In genomic region chr11:122795281-122795680, GRCh38 we compare ENCODE assay signal across 26 cellular contexts. TPM values are rescaled to one million over a fixed set of nuclear protein-coding genes. Genes with fewer than 3 reads are reported as not detected.
A peak's percentile ranks its signal among the peaks of the same experiment; 100 is the strongest.
DNase-seq lines count a peak whose midpoint lies in the region; ATAC-seq and TF ChIP-seq lines count a peak whose summit lies in the region.
"Had no signal": no experiment of that assay in that cellular context is flagged by ENCODE, and none has a peak within 500 bp of the region (broad histone marks: within the 10 kb centered on the region; RNA-seq: fewer than 3 reads in every experiment).

No MANE protein-coding gene starts in this region.

- peaks cover 24% of the 10 kb centered on the region for H3K36me3 Mint-ChIP-seq in nephron progenitor cell (ENCODE audit: low read depth)
- peaks cover 58% of the 10 kb centered on the region for H3K36me3 Mint-ChIP-seq in stimulated activated effector memory CD8-positive, alpha-beta T cell treated with anti-CD3 and anti-CD28 coated beads, Interleukin-12 subunit alpha, Interleukin-12 subunit beta, amount 100 ng/mL, for 72 hours

- H3K27ac Mint-ChIP-seq in nephron progenitor cell, result peak overlapping the region; percentile 17
- H3K27ac Mint-ChIP-seq in stimulated activated effector memory CD8-positive, alpha-beta T cell treated with anti-CD3 and anti-CD28 coated beads, Interleukin-12 subunit alpha, Interleukin-12 subunit beta, amount 100 ng/mL, for 72 hours, result no peak overlapping the region

- no peak overlapping the region for H3K4me3 Mint-ChIP-seq in nephron progenitor cell
- H3K4me3 Mint-ChIP-seq in stimulated activated effector memory CD8-positive, alpha-beta T cell treated with anti-CD3 and anti-CD28 coated beads, Interleukin-12 subunit alpha, Interleukin-12 subunit beta, amount 100 ng/mL, for 72 hours, result no peak overlapping the region
- H3K4me3 Mint-ChIP-seq: CD14-positive monocyte; CD4-positive, alpha-beta memory T cell; CD4-positive, CD25-positive, alpha-beta regulatory T cell; CD8-positive, alpha-beta memory T cell had no signal

- no peak for TF ChIP-seq CTCF in nephron progenitor cell (IDR thresholded peaks at IDR 0.05)

- H3K27me3 Mint-ChIP-seq in nephron progenitor cell (ENCODE audit: low read depth, poor library complexity), result no peaks in the 10 kb centered on the region
- H3K27me3 Mint-ChIP-seq: CD4-positive, alpha-beta memory T cell; CD4-positive, CD25-positive, alpha-beta regulatory T cell; CD8-positive, alpha-beta memory T cell had no signal

- H3K4me1 Mint-ChIP-seq in nephron progenitor cell, result peaks cover 9% of the 10 kb centered on the region
- H3K4me1 Mint-ChIP-seq in stimulated activated effector memory CD8-positive, alpha-beta T cell treated with anti-CD3 and anti-CD28 coated beads, Interleukin-12 subunit alpha, Interleukin-12 subunit beta, amount 100 ng/mL, for 72 hours, result peaks cover 8% of the 10 kb centered on the region

- no peak for ATAC-seq in stimulated activated effector memory CD8-positive, alpha-beta T cell treated with anti-CD3 and anti-CD28 coated beads, Interleukin-12 subunit alpha, Interleukin-12 subunit beta, amount 100 ng/mL, for 72 hours
- ATAC-seq in HG03521 (IDR thresholded peaks at IDR 0.05; ENCODE audit: unreplicated experiment), result no peak

- no peaks in the 10 kb centered on the region for H3K9me3 Mint-ChIP-seq in nephron progenitor cell
- H3K9me3 Mint-ChIP-seq in stimulated activated effector memory CD8-positive, alpha-beta T cell treated with anti-CD3 and anti-CD28 coated beads, Interleukin-12 subunit alpha, Interleukin-12 subunit beta, amount 100 ng/mL, for 72 hours, result no peaks in the 10 kb centered on the region
- H3K9me3 Mint-ChIP-seq: CD14-positive monocyte; CD4-positive, CD25-positive, alpha-beta regulatory T cell; CD8-positive, alpha-beta memory T cell had no signal

- DNase-seq in NCI-H526 treated with DMSO at 0.1 percent for 48 hours (lab: John Stamatoyannopoulos, UW) (peak; percentile 59), myocyte (ENCODE audit: low read depth) (peak; percentile 55), nephron progenitor cell (no peak), GM03348 (ENCODE audit: low spot score) (no peak)
- no peak for DNase-seq in stimulated activated effector memory CD8-positive, alpha-beta T cell treated with anti-CD3 and anti-CD28 coated beads, Interleukin-12 subunit alpha, Interleukin-12 subunit beta, amount 100 ng/mL, for 72 hours (ENCODE audit: low spot score in 2 of 2)
- no peak for DNase-seq in stimulated activated CD4-positive, alpha-beta T cell treated with anti-CD3 and anti-CD28 coated beads, Interleukin-4, amount 100 ng/mL, for 4 hours
- DNase-seq: 8988T; ACHN; BE2C; C1 segment of cervical spinal cord; CD4-positive, alpha-beta memory T cell; CD8-positive, alpha-beta memory T cell; COR-L47; DMS 273 treated with DMSO at 0.1 percent for 48 hours; DMS153; DMS53; DMS79; DND-41; EL; GDM1 had no signal

RNA-seq across cellular contexts. Expression of gene CRTAM, which starts 43.0 kb away (rescaled TPM):
- total RNA-seq in myocyte, result 0.16 TPM in 1 of 2 replicates, not detected in the other
- not detected for polyA plus RNA-seq in myocyte (2012)
- total RNA-seq: A673, G401 had no signal
- polyA plus RNA-seq: AG04450 had no signal

Comparison
In these comparisons a context has a peak if more than half of its experiments do, and no peak if none do; other contexts are left out.
1. DNase-seq: peak in NCI-H526 treated with DMSO at 0.1 percent for 48 hours (single experiment) and myocyte (single experiment); none in nephron progenitor cell (single experiment), stimulated activated effector memory CD8-positive, alpha-beta T cell treated with anti-CD3 and anti-CD28 coated beads, Interleukin-12 subunit alpha, Interleukin-12 subunit beta, amount 100 ng/mL, for 72 hours (0 of 2), stimulated activated CD4-positive, alpha-beta T cell treated with anti-CD3 and anti-CD28 coated beads, Interleukin-4, amount 100 ng/mL, for 4 hours (0 of 2) and GM03348 (single experiment).